18 cellular contexts compared by ENCODE assay signal in genomic region chr1:232641507-232641906, GRCh38. TPM values are rescaled to one million over a fixed set of nuclear protein-coding genes. Genes with fewer than 3 reads are reported as not detected.
DNase-seq lines count a peak whose midpoint lies in the region; ATAC-seq, FAIRE-seq and TF ChIP-seq lines count a peak whose summit lies in the region.
"Had no signal": no experiment of that assay in that cellular context is flagged by ENCODE, and none has a peak within 500 bp of the region (broad histone marks: within the 10 kb centered on the region; RNA-seq: fewer than 3 reads in every experiment).

No MANE protein-coding gene starts in this region.

- no peak for ATAC-seq in activated CD8-positive, alpha-beta T cell treated with anti-CD3 and anti-CD28 coated beads for 36 hours
- ATAC-seq: GM12878, GM23338, HCT116 had no signal

- H3K27ac ChIP-seq in VCaP = peak overlapping the region; percentile 9; the same call in 1 of the 2 replicates
- no peak overlapping the region for H3K27ac ChIP-seq in astrocyte (ENCODE audit: low read depth, low read length)
- H3K27ac ChIP-seq in mesendoderm (ENCODE audit: low read depth, low read length) = no peak overlapping the region

- H2BK15ac ChIP-seq in mesendoderm (replicated peaks; ENCODE audit: low read depth) = no peak overlapping the region

- TF ChIP-seq CTCF in VCaP (conservative IDR thresholded peaks at IDR 0.05) (no peak), astrocyte (IDR thresholded peaks at IDR 0.05; ENCODE audit: insufficient read depth, low read depth, low read length) (no peak)
- no peak for TF ChIP-seq CTCF in activated CD8-positive, alpha-beta T cell treated with anti-CD3 and anti-CD28 coated beads for 36 hours (IDR thresholded peaks at IDR 0.05)

- H4K8ac ChIP-seq in mesendoderm (ENCODE audit: low read depth, low read length) = no peak overlapping the region

- H2BK120ac ChIP-seq in mesendoderm (ENCODE audit: low read depth, low read length) = no peak overlapping the region

- H3K27ac Mint-ChIP-seq in astrocyte (ENCODE audit: unreplicated experiment) = no peak overlapping the region
- no peak overlapping the region for H3K27ac Mint-ChIP-seq in activated CD8-positive, alpha-beta T cell treated with anti-CD3 and anti-CD28 coated beads for 36 hours
- H3K27ac Mint-ChIP-seq: CD4-positive, alpha-beta memory T cell; GM23338; H9 had no signal

- H2AFZ ChIP-seq in astrocyte (ENCODE audit: low read depth, low read length) = no peak overlapping the region
- H2AFZ ChIP-seq: GM23338 had no signal

- H3K9ac ChIP-seq in astrocyte (ENCODE audit: low read length) = no peak overlapping the region
- no peak overlapping the region for H3K9ac ChIP-seq in mesendoderm (ENCODE audit: low read length)

- H3K36me3 Mint-ChIP-seq in astrocyte (ENCODE audit: low read depth, unreplicated experiment) = no peaks in the 10 kb centered on the region
- no peaks in the 10 kb centered on the region for H3K36me3 Mint-ChIP-seq in activated CD8-positive, alpha-beta T cell treated with anti-CD3 and anti-CD28 coated beads for 36 hours (ENCODE audit: low read depth)
- H3K36me3 Mint-ChIP-seq: CD4-positive, alpha-beta memory T cell had no signal

- H3K79me2 ChIP-seq in astrocyte (ENCODE audit: insufficient read depth, low read length) = no peaks in the 10 kb centered on the region
- no peaks in the 10 kb centered on the region for H3K79me2 ChIP-seq in mesendoderm (ENCODE audit: control insufficient read depth, insufficient read depth, low read length)

- no peak for FAIRE-seq in astrocyte (lab: Jason Lieb, UNC)
- FAIRE-seq: G401.6, GM12878, GM19239 had no signal

- no peak overlapping the region for H3K4me2 ChIP-seq in astrocyte (ENCODE audit: low read length)
- H3K4me2 ChIP-seq in mesendoderm (ENCODE audit: low read length) = no peak overlapping the region
- H3K4me2 ChIP-seq: GM23338 had no signal

- H3K9me3 ChIP-seq in astrocyte (ENCODE audit: insufficient read depth, low read depth, low read length) = no peaks in the 10 kb centered on the region

- DNase-seq in astrocyte (ENCODE audit: low read depth) (peak; percentile 53), mesendoderm (peak; percentile 65), SKM-1 (lab: John Stamatoyannopoulos, UW; ENCODE audit: unreplicated experiment) (no peak)
- no peak for DNase-seq in activated CD4-positive, CD25-positive, alpha-beta regulatory T cell treated with anti-CD3 and anti-CD28 coated beads, Interleukin-2, amount 50 U/mL, for 72 hours
- DNase-seq in activated CD8-positive, alpha-beta T cell treated with anti-CD3 and anti-CD28 coated beads for 36 hours = no peak
- DNase-seq: C1 segment of cervical spinal cord; Calu3; CD4-positive, alpha-beta memory T cell; COR-L47; DMS153; DND-41; H9 had no signal

- H3K27me3 ChIP-seq in astrocyte (ENCODE audit: insufficient read depth, low read length) (no peaks in the 10 kb centered on the region), mesendoderm (ENCODE audit: insufficient read depth, low read length, poor library complexity) (no peaks in the 10 kb centered on the region)

- WGBS in mesendoderm (ENCODE audit: extremely low coverage, insufficient coverage, low lambda C conversion rate) = no CpG with 5 or more reads among the region's 6 CpGs

- H3K56ac ChIP-seq in mesendoderm (ENCODE audit: low read length) = peak overlapping the region; percentile 35

- H3K9me3 Mint-ChIP-seq in astrocyte (ENCODE audit: unreplicated experiment) = no peaks in the 10 kb centered on the region
- no peaks in the 10 kb centered on the region for H3K9me3 Mint-ChIP-seq in activated CD8-positive, alpha-beta T cell treated with anti-CD3 and anti-CD28 coated beads for 36 hours
- H3K9me3 Mint-ChIP-seq: CD4-positive, alpha-beta memory T cell; GM23338; H9 had no signal

- no peak overlapping the region for H3K4me3 Mint-ChIP-seq in astrocyte (ENCODE audit: unreplicated experiment)
- no peak overlapping the region for H3K4me3 Mint-ChIP-seq in activated CD8-positive, alpha-beta T cell treated with anti-CD3 and anti-CD28 coated beads for 36 hours
- H3K4me3 Mint-ChIP-seq: CD4-positive, alpha-beta memory T cell; GM23338; H9 had no signal

- no peak overlapping the region for H3K23ac ChIP-seq in mesendoderm (ENCODE audit: low read length)

- no peak overlapping the region for H3K18ac ChIP-seq in mesendoderm (ENCODE audit: low read length)

- no peak overlapping the region for H2BK5ac ChIP-seq in mesendoderm (ENCODE audit: low read length)

- H3K4me1 ChIP-seq in astrocyte (ENCODE audit: insufficient read depth, low read length) = no peaks in the 10 kb centered on the region
- peaks cover 8% of the 10 kb centered on the region for H3K4me1 ChIP-seq in mesendoderm (ENCODE audit: control insufficient read depth, low read depth, low read length)

- H4K5ac ChIP-seq in mesendoderm (ENCODE audit: low read length) = no peak overlapping the region

- CTCF ChIA-PET in activated CD8-positive, alpha-beta T cell treated with anti-CD3 and anti-CD28 coated beads for 36 hours (lab: Charles Lee) = no interaction called here

- no peaks in the 10 kb centered on the region for H4K20me1 ChIP-seq in astrocyte (ENCODE audit: insufficient read depth, low read length)

- no peaks in the 10 kb centered on the region for H3K27me3 Mint-ChIP-seq in astrocyte (ENCODE audit: low read depth, unreplicated experiment)
- peaks cover 2% of the 10 kb centered on the region for H3K27me3 Mint-ChIP-seq in activated CD8-positive, alpha-beta T cell treated with anti-CD3 and anti-CD28 coated beads for 36 hours

- no peak overlapping the region for H3K4me3 ChIP-seq in astrocyte (ENCODE audit: insufficient read depth, low read depth, low read length)
- no peak overlapping the region for H3K4me3 ChIP-seq in mesendoderm (ENCODE audit: low read length)
- H3K4me3 ChIP-seq: GM12878, GM23338 had no signal

- intact Hi-C loops in activated CD8-positive, alpha-beta T cell treated with anti-CD3 and anti-CD28 coated beads for 36 hours (cut with micrococcal nuclease) = no loop called here

- no peak overlapping the region for H3K4ac ChIP-seq in mesendoderm (ENCODE audit: low read depth, low read length)

- no peaks in the 10 kb centered on the region for H3K79me1 ChIP-seq in mesendoderm (ENCODE audit: low read length)

- no peak overlapping the region for H2AK5ac ChIP-seq in mesendoderm (ENCODE audit: low read length)

- H3K4me1 Mint-ChIP-seq in astrocyte (ENCODE audit: low read depth, unreplicated experiment) = no peaks in the 10 kb centered on the region
- H3K4me1 Mint-ChIP-seq in activated CD8-positive, alpha-beta T cell treated with anti-CD3 and anti-CD28 coated beads for 36 hours (ENCODE audit: low read depth) = no peaks in the 10 kb centered on the region
- H3K4me1 Mint-ChIP-seq: CD4-positive, alpha-beta memory T cell; GM23338; H9 had no signal

- H3K36me3 ChIP-seq in astrocyte (ENCODE audit: insufficient read depth, low read length) (no peaks in the 10 kb centered on the region), mesendoderm (ENCODE audit: control insufficient read depth, insufficient read depth, low read length) (no peaks in the 10 kb centered on the region)

- POLR2A ChIA-PET in activated CD8-positive, alpha-beta T cell treated with anti-CD3 and anti-CD28 coated beads for 36 hours (lab: Charles Lee) = no interaction called here

RNA-seq across cellular contexts. Expression of gene SIPA1L2, which starts 11.6 kb away (rescaled TPM):
- total RNA-seq in astrocyte = 12.2 and 14.9 TPM in 2 replicates
- polyA plus RNA-seq in mesendoderm (2013, experiment 1 of 2) = 31.7 TPM
- polyA plus RNA-seq in mesendoderm (2013, experiment 2 of 2) = 33.6 TPM
- 1 to 10 TPM; 1.7 TPM for total RNA-seq in activated CD8-positive, alpha-beta T cell treated with anti-CD3 and anti-CD28 coated beads for 36 hours

Comparison
In these comparisons a context has a peak if more than half of its experiments do, and no peak if none do; other contexts are left out.
1. DNase-seq: peak in astrocyte (single experiment) and mesendoderm (single experiment); none in activated CD4-positive, CD25-positive, alpha-beta regulatory T cell treated with anti-CD3 and anti-CD28 coated beads, Interleukin-2, amount 50 U/mL, for 72 hours (single experiment), activated CD8-positive, alpha-beta T cell treated with anti-CD3 and anti-CD28 coated beads for 36 hours (single experiment) and SKM-1 (single experiment).